ENCODE assay signal across 13 cellular contexts in the genomic region with DNA sequence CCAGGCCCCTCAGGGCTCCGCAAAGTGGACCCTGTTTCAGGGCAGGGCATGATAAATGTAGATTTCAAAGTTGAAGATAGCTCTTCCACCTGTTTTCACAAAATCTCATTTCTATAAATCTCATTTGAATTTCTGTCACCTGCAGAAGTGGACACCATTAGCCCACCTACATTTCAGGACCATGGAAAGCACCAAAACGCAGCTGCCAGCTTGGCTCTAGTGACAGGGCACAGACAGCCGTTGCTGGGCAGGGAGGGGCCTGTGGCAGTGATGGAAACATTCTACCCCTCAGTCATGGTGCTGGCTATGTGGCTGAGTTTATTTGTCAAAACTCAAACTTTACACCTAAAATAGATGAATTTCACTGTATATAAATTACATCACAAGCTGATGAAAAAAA. TPM values are rescaled to one million over a fixed set of nuclear protein-coding genes. Genes with fewer than 3 reads are reported as not detected.
A peak's percentile ranks its signal among the peaks of the same experiment; 100 is the strongest.
DNase-seq lines count a peak whose midpoint lies in the region; ATAC-seq and TF ChIP-seq lines count a peak whose summit lies in the region.
"Had no signal": no experiment of that assay in that cellular context is flagged by ENCODE, and none has a peak within 500 bp of the region (broad histone marks: within the 10 kb centered on the region; RNA-seq: fewer than 3 reads in every experiment).

No MANE protein-coding gene starts in this region.

- H2BK12ac ChIP-seq in mesenchymal stem cell (ENCODE audit: low read length in 2 of 2) = no peak overlapping the region

- no peak overlapping the region for H3K27ac Mint-ChIP-seq in activated CD4-positive, alpha-beta T cell treated with anti-CD3 and anti-CD28 coated beads for 36 hours
- H3K27ac Mint-ChIP-seq in nephron progenitor cell = no peak overlapping the region
- no peak overlapping the region for H3K27ac Mint-ChIP-seq in activated T-helper 2 cell treated with anti-CD3 and anti-CD28 coated beads, Interferon-gamma antibody, Interleukin-2, Interleukin-4, amounts not matched to agents 10 μg/mL and 5 μg/mL and 100 μg/mL, durations not matched to agents 14 hours and 24 hours and 36 hours
- H3K27ac Mint-ChIP-seq: type B pancreatic cell had no signal

- H3K27ac ChIP-seq in mesenchymal stem cell (ENCODE audit: low read length, poor library complexity, severe bottlenecking) = no peak overlapping the region

- peaks cover 5% of the 10 kb centered on the region for H3K27me3 Mint-ChIP-seq in activated CD4-positive, alpha-beta T cell treated with anti-CD3 and anti-CD28 coated beads for 36 hours
- peaks cover 24% of the 10 kb centered on the region for H3K27me3 Mint-ChIP-seq in nephron progenitor cell (ENCODE audit: low read depth, poor library complexity)
- no peaks in the 10 kb centered on the region for H3K27me3 Mint-ChIP-seq in activated T-helper 2 cell treated with anti-CD3 and anti-CD28 coated beads, Interferon-gamma antibody, Interleukin-2, Interleukin-4, amounts not matched to agents 10 μg/mL and 5 μg/mL and 100 μg/mL, durations not matched to agents 14 hours and 24 hours and 36 hours (ENCODE audit: low read depth)

- TF ChIP-seq CTCF in nephron progenitor cell (IDR thresholded peaks at IDR 0.05) = no peak

- H4K91ac ChIP-seq in mesenchymal stem cell (ENCODE audit: low read length) = no peak overlapping the region

- DNase-seq in activated CD4-positive, alpha-beta T cell treated with anti-CD3 and anti-CD28 coated beads for 36 hours = peak; percentile 29
- no peak for DNase-seq in activated CD4-positive, alpha-beta T cell treated with anti-CD3 and anti-CD28 coated beads, Interleukin-2, amount 50 U/mL, for 48 hours
- DNase-seq in MV-4-11 (lab: John Stamatoyannopoulos, UW) (peak; percentile 2), dermis blood vessel endothelial cell (peak; percentile 39), nephron progenitor cell (peak; percentile 71), mesenchymal stem cell (no peak), ureter (ENCODE audit: low spot score) (no peak)
- DNase-seq in activated T-helper 2 cell treated with anti-CD3 and anti-CD28 coated beads, Interferon-gamma antibody, Interleukin-2, Interleukin-4, amounts not matched to agents 10 μg/mL and 5 μg/mL and 100 μg/mL, durations not matched to agents 14 hours and 24 hours and 36 hours (ENCODE audit: low spot score) = no peak
- DNase-seq: aorta; NCI-H446; stimulated activated CD8-positive, alpha-beta memory T cell treated with anti-CD3 and anti-CD28 coated beads, Interleukin-4, amount 100 ng/mL, for 48 hours had no signal

- no peak overlapping the region for H2BK120ac ChIP-seq in mesenchymal stem cell (ENCODE audit: low read depth, low read length)

- H3K4me3 Mint-ChIP-seq in activated CD4-positive, alpha-beta T cell treated with anti-CD3 and anti-CD28 coated beads for 36 hours = no peak overlapping the region
- H3K4me3 Mint-ChIP-seq in nephron progenitor cell = no peak overlapping the region
- H3K4me3 Mint-ChIP-seq in activated T-helper 2 cell treated with anti-CD3 and anti-CD28 coated beads, Interferon-gamma antibody, Interleukin-2, Interleukin-4, amounts not matched to agents 10 μg/mL and 5 μg/mL and 100 μg/mL, durations not matched to agents 14 hours and 24 hours and 36 hours (ENCODE audit: low read depth) = no peak overlapping the region
- H3K4me3 Mint-ChIP-seq: type B pancreatic cell had no signal

- H3K9ac ChIP-seq in mesenchymal stem cell (ENCODE audit: low read length) = no peak overlapping the region

- WGBS in mesenchymal stem cell = 20% methylated on average over 1 of the region's 3 CpGs

- no peaks in the 10 kb centered on the region for H3K36me3 Mint-ChIP-seq in activated CD4-positive, alpha-beta T cell treated with anti-CD3 and anti-CD28 coated beads for 36 hours (ENCODE audit: low read depth)
- H3K36me3 Mint-ChIP-seq in nephron progenitor cell (ENCODE audit: low read depth) = no peaks in the 10 kb centered on the region
- no peaks in the 10 kb centered on the region for H3K36me3 Mint-ChIP-seq in activated T-helper 2 cell treated with anti-CD3 and anti-CD28 coated beads, Interferon-gamma antibody, Interleukin-2, Interleukin-4, amounts not matched to agents 10 μg/mL and 5 μg/mL and 100 μg/mL, durations not matched to agents 14 hours and 24 hours and 36 hours (ENCODE audit: low read depth)
- H3K36me3 Mint-ChIP-seq: type B pancreatic cell had no signal

- H3K9me3 ChIP-seq in mesenchymal stem cell (ENCODE audit: control insufficient read depth, low read length) = peaks cover 8% of the 10 kb centered on the region

- no peaks in the 10 kb centered on the region for H3K79me1 ChIP-seq in mesenchymal stem cell (replicated peaks; ENCODE audit: low read length, poor library complexity, severe bottlenecking)

- CTCF ChIA-PET in activated CD4-positive, alpha-beta T cell treated with anti-CD3 and anti-CD28 coated beads for 36 hours (lab: Charles Lee) = no interaction called here

- H3K27me3 ChIP-seq in mesenchymal stem cell (ENCODE audit: control insufficient read depth in 1 of 2, insufficient read depth in 1 of 2, low read length in 2 of 2) = peaks cover 0 to 3% of the 10 kb centered on the region in 2 experiments

- ATAC-seq in activated CD4-positive, alpha-beta T cell treated with anti-CD3 and anti-CD28 coated beads for 36 hours = no peak

- no peak overlapping the region for H3K14ac ChIP-seq in mesenchymal stem cell (ENCODE audit: low read length in 2 of 2)

- no peak overlapping the region for H3K4me2 ChIP-seq in mesenchymal stem cell (ENCODE audit: low read length, poor library complexity, severe bottlenecking)

- no peaks in the 10 kb centered on the region for H3K4me1 ChIP-seq in mesenchymal stem cell (ENCODE audit: control insufficient read depth, insufficient read depth, low read depth, low read length)

- no peak overlapping the region for H3K18ac ChIP-seq in mesenchymal stem cell (ENCODE audit: low read depth in 1 of 2, low read length in 2 of 2)

- no peak overlapping the region for H2AFZ ChIP-seq in mesenchymal stem cell (ENCODE audit: low read depth, low read length)

- H3K4ac ChIP-seq in mesenchymal stem cell (ENCODE audit: low read depth in 1 of 2, low read length in 2 of 2) = no peak overlapping the region

- intact Hi-C loops in activated CD4-positive, alpha-beta T cell treated with anti-CD3 and anti-CD28 coated beads for 36 hours (cut with DNase I, micrococcal nuclease) = no loop called here
- intact Hi-C loops in activated T-helper 2 cell treated with anti-CD3 and anti-CD28 coated beads, Interferon-gamma antibody, Interleukin-2, Interleukin-4, amounts not matched to agents 10 μg/mL and 5 μg/mL and 100 μg/mL, durations not matched to agents 14 hours and 24 hours and 36 hours (cut with micrococcal nuclease) = no loop called here

- no peak overlapping the region for H3K4me3 ChIP-seq in mesenchymal stem cell (ENCODE audit: insufficient read depth in 1 of 2, low read depth in 1 of 2, low read length in 2 of 2)

- H2AK5ac ChIP-seq in mesenchymal stem cell (ENCODE audit: low read length, severe bottlenecking) = no peak overlapping the region

- H3K36me3 ChIP-seq in mesenchymal stem cell (ENCODE audit: control insufficient read depth in 1 of 2, insufficient read depth in 2 of 2, low read depth in 1 of 2, low read length in 2 of 2) = no peaks in the 10 kb centered on the region

- H2BK15ac ChIP-seq in mesenchymal stem cell (ENCODE audit: low read depth, poor library complexity, severe bottlenecking) = no peak overlapping the region

- H4K8ac ChIP-seq in mesenchymal stem cell (ENCODE audit: low read length) = no peak overlapping the region

- H3K4me1 Mint-ChIP-seq in activated CD4-positive, alpha-beta T cell treated with anti-CD3 and anti-CD28 coated beads for 36 hours = no peaks in the 10 kb centered on the region
- H3K4me1 Mint-ChIP-seq in nephron progenitor cell = no peaks in the 10 kb centered on the region
- H3K4me1 Mint-ChIP-seq in activated T-helper 2 cell treated with anti-CD3 and anti-CD28 coated beads, Interferon-gamma antibody, Interleukin-2, Interleukin-4, amounts not matched to agents 10 μg/mL and 5 μg/mL and 100 μg/mL, durations not matched to agents 14 hours and 24 hours and 36 hours (ENCODE audit: low read depth) = no peaks in the 10 kb centered on the region

- H3K23ac ChIP-seq in mesenchymal stem cell (ENCODE audit: low read length in 2 of 2) = no peak overlapping the region

- POLR2A ChIA-PET in activated CD4-positive, alpha-beta T cell treated with anti-CD3 and anti-CD28 coated beads for 36 hours (lab: Charles Lee) = no interaction called here

- no peak overlapping the region for H2BK5ac ChIP-seq in mesenchymal stem cell (ENCODE audit: low read depth, low read length, poor library complexity, severe bottlenecking)

- H3K9me3 Mint-ChIP-seq in activated CD4-positive, alpha-beta T cell treated with anti-CD3 and anti-CD28 coated beads for 36 hours (ENCODE audit: low read depth) = peaks cover 5% of the 10 kb centered on the region
- H3K9me3 Mint-ChIP-seq in nephron progenitor cell = peaks cover 11% of the 10 kb centered on the region
- peaks cover 6% of the 10 kb centered on the region for H3K9me3 Mint-ChIP-seq in activated T-helper 2 cell treated with anti-CD3 and anti-CD28 coated beads, Interferon-gamma antibody, Interleukin-2, Interleukin-4, amounts not matched to agents 10 μg/mL and 5 μg/mL and 100 μg/mL, durations not matched to agents 14 hours and 24 hours and 36 hours
- H3K9me3 Mint-ChIP-seq: type B pancreatic cell had no signal

RNA-seq across cellular contexts. Expression of gene PRR23E, which starts 40.4 kb away (rescaled TPM):
- total RNA-seq in activated CD4-positive, alpha-beta T cell treated with anti-CD3 and anti-CD28 coated beads for 36 hours = not detected
- total RNA-seq in dermis blood vessel endothelial cell = not detected in 2 replicates
- total RNA-seq in activated T-helper 2 cell treated with anti-CD3 and anti-CD28 coated beads, Interferon-gamma antibody, Interleukin-2, Interleukin-4, amounts not matched to agents 10 μg/mL and 5 μg/mL and 100 μg/mL, durations not matched to agents 14 hours and 24 hours and 36 hours = not detected in 2 replicates
- polyA plus RNA-seq in mesenchymal stem cell (2013, experiment 1 of 2) = not detected
- not detected for polyA plus RNA-seq in mesenchymal stem cell (2013, experiment 2 of 2)
- not detected for total RNA-seq in ureter
- total RNA-seq: aorta, osteoblast had no signal
- polyA plus RNA-seq: aorta had no signal

RNA-seq across cellular contexts. Expression of gene PRR20G, which starts 54.5 kb away (rescaled TPM):
- not detected for total RNA-seq in activated CD4-positive, alpha-beta T cell treated with anti-CD3 and anti-CD28 coated beads for 36 hours
- total RNA-seq in dermis blood vessel endothelial cell (not detected in 2 replicates), ureter (not detected)
- total RNA-seq in activated T-helper 2 cell treated with anti-CD3 and anti-CD28 coated beads, Interferon-gamma antibody, Interleukin-2, Interleukin-4, amounts not matched to agents 10 μg/mL and 5 μg/mL and 100 μg/mL, durations not matched to agents 14 hours and 24 hours and 36 hours = not detected in 2 replicates
- polyA plus RNA-seq in mesenchymal stem cell (2013, experiment 1 of 2) = not detected
- not detected for polyA plus RNA-seq in mesenchymal stem cell (2013, experiment 2 of 2)
- total RNA-seq: aorta, osteoblast had no signal
- polyA plus RNA-seq: aorta had no signal

Comparison
In these comparisons a context has a peak if more than half of its experiments do, and no peak if none do; other contexts are left out.
1. DNase-seq: peak in activated CD4-positive, alpha-beta T cell treated with anti-CD3 and anti-CD28 coated beads for 36 hours (single experiment), MV-4-11 (single experiment), dermis blood vessel endothelial cell (single experiment) and nephron progenitor cell (single experiment); none in activated CD4-positive, alpha-beta T cell treated with anti-CD3 and anti-CD28 coated beads, Interleukin-2, amount 50 U/mL, for 48 hours (0 of 2), activated T-helper 2 cell treated with anti-CD3 and anti-CD28 coated beads, Interferon-gamma antibody, Interleukin-2, Interleukin-4, amounts not matched to agents 10 μg/mL and 5 μg/mL and 100 μg/mL, durations not matched to agents 14 hours and 24 hours and 36 hours (single experiment), mesenchymal stem cell (single experiment) and ureter (single experiment).